2 cellular contexts compared by ENCODE assay signal in the genomic region with DNA sequence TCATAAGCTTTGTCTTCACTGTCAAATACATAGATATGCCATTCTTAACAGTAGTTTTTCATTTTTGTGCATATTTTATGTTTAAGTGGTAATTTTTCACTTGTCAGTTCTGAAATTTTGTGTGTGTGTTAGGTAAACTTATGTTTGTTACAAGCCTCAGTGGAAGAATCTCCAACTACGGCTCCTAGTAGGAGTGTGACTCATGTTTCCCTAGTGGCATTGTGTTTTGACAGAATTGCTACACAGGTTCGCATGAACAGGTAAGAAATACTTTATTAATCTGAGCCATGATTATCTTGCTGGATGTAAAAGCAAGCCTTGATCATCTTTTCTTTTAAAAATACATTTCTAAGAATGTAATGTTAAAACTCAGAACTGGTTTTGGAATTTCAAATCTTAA.
TF ChIP-seq lines count a peak whose summit lies in the region.

No MANE protein-coding gene starts in this region.

TF ChIP-seq in IMR-90, 13 proteins besides CTCF, POLR2A, EP300 and RAD21 (continued from another document):
- TF ChIP-seq, protein P1, sequence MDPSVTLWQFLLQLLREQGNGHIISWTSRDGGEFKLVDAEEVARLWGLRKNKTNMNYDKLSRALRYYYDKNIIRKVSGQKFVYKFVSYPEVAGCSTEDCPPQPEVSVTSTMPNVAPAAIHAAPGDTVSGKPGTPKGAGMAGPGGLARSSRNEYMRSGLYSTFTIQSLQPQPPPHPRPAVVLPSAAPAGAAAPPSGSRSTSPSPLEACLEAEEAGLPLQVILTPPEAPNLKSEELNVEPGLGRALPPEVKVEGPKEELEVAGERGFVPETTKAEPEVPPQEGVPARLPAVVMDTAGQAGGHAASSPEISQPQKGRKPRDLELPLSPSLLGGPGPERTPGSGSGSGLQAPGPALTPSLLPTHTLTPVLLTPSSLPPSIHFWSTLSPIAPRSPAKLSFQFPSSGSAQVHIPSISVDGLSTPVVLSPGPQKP (IDR thresholded peaks at IDR 0.05; ENCODE audit: borderline replicate concordance, low read depth, low read length), result no peak
- TF ChIP-seq, protein P2, sequence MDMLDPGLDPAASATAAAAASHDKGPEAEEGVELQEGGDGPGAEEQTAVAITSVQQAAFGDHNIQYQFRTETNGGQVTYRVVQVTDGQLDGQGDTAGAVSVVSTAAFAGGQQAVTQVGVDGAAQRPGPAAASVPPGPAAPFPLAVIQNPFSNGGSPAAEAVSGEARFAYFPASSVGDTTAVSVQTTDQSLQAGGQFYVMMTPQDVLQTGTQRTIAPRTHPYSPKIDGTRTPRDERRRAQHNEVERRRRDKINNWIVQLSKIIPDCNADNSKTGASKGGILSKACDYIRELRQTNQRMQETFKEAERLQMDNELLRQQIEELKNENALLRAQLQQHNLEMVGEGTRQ (IDR thresholded peaks at IDR 0.05; ENCODE audit: low read depth, low read length), result no peak
- no peak for TF ChIP-seq RCOR1 (IDR thresholded peaks at IDR 0.05; ENCODE audit: insufficient replicate concordance, low read length)
- TF ChIP-seq SMC3 (IDR thresholded peaks at IDR 0.05; ENCODE audit: low read depth, low read length), result no peak
TF ChIP-seq in IMR-90: peak in this region for 0.

TF ChIP-seq in WTC11, 78 proteins besides CTCF, POLR2A, EP300 and RAD21 (continued from another document):
- TF ChIP-seq, protein P3, sequence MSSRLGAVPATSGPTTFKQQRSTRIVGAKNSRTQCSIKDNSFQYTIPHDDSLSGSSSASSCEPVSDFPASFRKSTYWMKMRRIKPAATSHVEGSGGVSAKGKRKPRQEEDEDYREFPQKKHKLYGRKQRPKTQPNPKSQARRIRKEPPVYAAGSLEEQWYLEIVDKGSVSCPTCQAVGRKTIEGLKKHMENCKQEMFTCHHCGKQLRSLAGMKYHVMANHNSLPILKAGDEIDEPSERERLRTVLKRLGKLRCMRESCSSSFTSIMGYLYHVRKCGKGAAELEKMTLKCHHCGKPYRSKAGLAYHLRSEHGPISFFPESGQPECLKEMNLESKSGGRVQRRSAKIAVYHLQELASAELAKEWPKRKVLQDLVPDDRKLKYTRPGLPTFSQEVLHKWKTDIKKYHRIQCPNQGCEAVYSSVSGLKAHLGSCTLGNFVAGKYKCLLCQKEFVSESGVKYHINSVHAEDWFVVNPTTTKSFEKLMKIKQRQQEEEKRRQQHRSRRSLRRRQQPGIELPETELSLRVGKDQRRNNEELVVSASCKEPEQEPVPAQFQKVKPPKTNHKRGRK (CRISPR knock-in tag; IDR thresholded peaks at IDR 0.05; ENCODE audit: borderline replicate concordance), result no peak
